In the genomic region with DNA sequence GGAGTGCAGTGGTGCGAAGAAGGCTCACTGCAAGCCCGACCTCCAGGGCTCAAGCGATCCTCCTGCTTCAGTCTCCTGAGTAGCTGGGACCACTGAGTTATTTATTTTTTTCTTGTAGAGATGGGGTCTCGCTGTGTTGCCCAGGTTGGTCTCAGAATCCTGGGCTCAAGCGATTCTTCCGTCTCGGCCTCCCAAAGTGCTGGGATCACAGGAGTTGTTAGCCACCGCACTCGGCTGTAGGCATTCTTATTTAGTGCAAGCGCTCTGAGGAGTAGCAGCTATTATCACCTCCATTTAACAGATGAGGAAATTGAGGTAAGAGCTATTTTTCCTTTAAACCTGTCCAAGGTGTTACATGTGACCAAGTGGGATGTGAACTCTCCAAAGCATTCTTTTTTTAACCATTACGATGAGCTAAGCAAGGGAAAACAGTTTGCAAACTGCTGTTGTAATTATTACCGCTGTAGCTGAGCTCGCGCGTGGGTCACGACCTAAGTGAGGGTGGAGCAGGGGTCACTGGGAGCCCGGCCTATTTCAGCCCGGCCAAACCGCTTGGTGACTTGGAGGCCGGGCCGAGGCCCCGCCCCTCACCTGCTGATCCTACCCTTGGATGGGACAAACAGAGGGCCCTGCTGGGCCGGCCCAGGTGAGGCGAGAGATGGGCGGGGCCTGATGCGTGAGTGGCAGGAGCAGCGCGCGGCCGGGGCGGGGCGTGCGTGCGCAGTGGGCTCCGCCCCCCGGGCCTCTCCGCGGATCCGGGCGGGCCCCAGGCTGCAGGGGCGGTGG, we compare ENCODE assay signal across 8 cellular contexts. TPM values are rescaled to one million over a fixed set of nuclear protein-coding genes. Genes with fewer than 3 reads are reported as not detected.
DNase-seq lines count a peak whose midpoint lies in the region; ATAC-seq, FAIRE-seq and TF ChIP-seq lines count a peak whose summit lies in the region.

No MANE protein-coding gene starts in this region.

- no peaks in the 10 kb centered on the region for H3K9me3 Mint-ChIP-seq in activated CD4-positive, alpha-beta memory T cell treated with anti-CD3 and anti-CD28 coated beads for 36 hours

- WGBS in A549 (ENCODE audit: missing lambda C conversion rate) = 49% methylated on average over 20 of the region's 41 CpGs
- WGBS in lower leg skin, 2 donors = 32 to 44% methylated on average over 19 to 25 of the region's 41 CpGs

- H3K27ac ChIP-seq in A549 (peak overlapping the region; percentile 27 to 99; a peak in 5 of 6 replicates), dorsolateral prefrontal cortex (peak overlapping the region in 1 of 59 donors; percentile 18)

- CTCF ChIA-PET in A549 (lab: Yijun Ruan, JAX) = no interaction called here
- CTCF ChIA-PET in activated CD4-positive, alpha-beta memory T cell treated with anti-CD3 and anti-CD28 coated beads for 36 hours (lab: Charles Lee) = interaction anchor here (0.6 to 1.4 kb wide), 3 partner anchors 28 to 173 kb away, joined by 3 to 4 read pairs (median 4); no protein-coding TSS in a partner anchor

- no peak for TF ChIP-seq CTCF in A549 (IDR thresholded peaks at IDR 0.05)
- TF ChIP-seq CTCF in dorsolateral prefrontal cortex (IDR thresholded peaks at IDR 0.05 in 54 of 56, conservative IDR thresholded peaks at IDR 0.05 in 2 of 56; ENCODE audit: low read depth in 1 of 56, partially characterized antibody in 56 of 56) = no peak
- no peak for TF ChIP-seq CTCF in lower leg skin (IDR thresholded peaks at IDR 0.05)

- H3K27ac Mint-ChIP-seq in activated CD4-positive, alpha-beta memory T cell treated with anti-CD3 and anti-CD28 coated beads for 36 hours = no peak overlapping the region

- FAIRE-seq in A549 (lab: Jason Lieb, UNC) = no peak

- peaks cover 42% of the 10 kb centered on the region for H3K27me3 Mint-ChIP-seq in activated CD4-positive, alpha-beta memory T cell treated with anti-CD3 and anti-CD28 coated beads for 36 hours

- peaks cover 9% of the 10 kb centered on the region; the same call in 2 of the 3 replicates for H3K4me1 ChIP-seq in A549

- no peak for TF ChIP-seq POLR2A in A549 (IDR thresholded peaks at IDR 0.05; ENCODE audit: low read length)
- no peak for TF ChIP-seq POLR2A in lower leg skin (IDR thresholded peaks at IDR 0.05)

- H3K4me3 Mint-ChIP-seq in activated CD4-positive, alpha-beta memory T cell treated with anti-CD3 and anti-CD28 coated beads for 36 hours = peak overlapping the region; percentile 52

- peak; percentile 92 to 96 for ATAC-seq in A549
- peak; percentile 85 for ATAC-seq in GM18907 (IDR thresholded peaks at IDR 0.05; ENCODE audit: unreplicated experiment)
- ATAC-seq in HG03175 (IDR thresholded peaks at IDR 0.05; ENCODE audit: unreplicated experiment) = peak; percentile 91

- TF ChIP-seq EP300 in A549 (IDR thresholded peaks at IDR 0.05) = no peak

- H3K4me2 ChIP-seq in A549 = peak overlapping the region; percentile 97

- peak; percentile 63 to 72 for DNase-seq in A549 (ENCODE audit: low read depth in 1 of 2, low spot score in 1 of 2)
- peak; percentile 53 to 94 for DNase-seq in NCI-H526 (lab: John Stamatoyannopoulos, UW)
- peak; percentile 89 for DNase-seq in activated CD4-positive, alpha-beta memory T cell treated with anti-CD3 and anti-CD28 coated beads for 36 hours
- peak; percentile 60 to 89 (median 74) for DNase-seq in dorsolateral prefrontal cortex
- peak; percentile 87 to 97 for DNase-seq in lower leg skin (ENCODE audit: low spot score in 2 of 2)
- DNase-seq in stimulated activated CD4-positive, alpha-beta T cell treated with anti-CD3 and anti-CD28 coated beads, Interleukin-4, amount 100 ng/mL, for 1 hour = peak; percentile 86

- intact Hi-C loops in activated CD4-positive, alpha-beta memory T cell treated with anti-CD3 and anti-CD28 coated beads for 36 hours (cut with micrococcal nuclease) = loop anchor here (5.0 to 10.0 kb wide), 2 partner anchors 172 to 190 kb away; a partner anchor contains a TSS
- intact Hi-C loops in dorsolateral prefrontal cortex (cut with DNase I) (loop anchor here in 1 of 2 donors (5.0 kb wide), 1 partner anchor 80 kb away; no protein-coding TSS in a partner anchor), lower leg skin (cut with DNase I; ENCODE audit: low total_unique reads) (no loop called here)

- H3K4me3 ChIP-seq in A549 (peak overlapping the region; percentile 85), dorsolateral prefrontal cortex (peak overlapping the region; percentile 32 to 83 (median 68)), lower leg skin (ENCODE audit: low read depth, poor library complexity, severe bottlenecking) (no peak overlapping the region)

- no peak for TF ChIP-seq RAD21 in A549 (conservative IDR thresholded peaks at IDR 0.05 in 1 of 2, IDR thresholded peaks at IDR 0.05 in 1 of 2)

- H3K27me3 ChIP-seq in dorsolateral prefrontal cortex = no peaks in the 10 kb centered on the region

- POLR2A ChIA-PET in A549 (lab: Yijun Ruan, JAX) = interaction anchor here (0.6 kb wide), 1 partner anchor 16 kb away, joined by 3 read pairs; no protein-coding TSS in a partner anchor
- POLR2A ChIA-PET in activated CD4-positive, alpha-beta memory T cell treated with anti-CD3 and anti-CD28 coated beads for 36 hours (lab: Charles Lee) = no interaction called here

- H3K36me3 Mint-ChIP-seq in activated CD4-positive, alpha-beta memory T cell treated with anti-CD3 and anti-CD28 coated beads for 36 hours = no peaks in the 10 kb centered on the region

- H3K9me3 ChIP-seq in A549 = no peaks in the 10 kb centered on the region

- H3K4me1 Mint-ChIP-seq in activated CD4-positive, alpha-beta memory T cell treated with anti-CD3 and anti-CD28 coated beads for 36 hours (ENCODE audit: low read depth) = peaks cover 21% of the 10 kb centered on the region

TF ChIP-seq in A549, 52 proteins besides CTCF, POLR2A, EP300 and RAD21:
- TF ChIP-seq MAFK (IDR thresholded peaks at IDR 0.05; ENCODE audit: partially characterized antibody) (no peak), NFE2L2 (conservative IDR thresholded peaks at IDR 0.05; ENCODE audit: low read length) (no peak)
- TF ChIP-seq, protein P1, sequence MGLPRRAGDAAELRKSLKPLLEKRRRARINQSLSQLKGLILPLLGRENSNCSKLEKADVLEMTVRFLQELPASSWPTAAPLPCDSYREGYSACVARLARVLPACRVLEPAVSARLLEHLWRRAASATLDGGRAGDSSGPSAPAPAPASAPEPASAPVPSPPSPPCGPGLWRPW (IDR thresholded peaks at IDR 0.05) = no peak
- TF ChIP-seq, protein P2, sequence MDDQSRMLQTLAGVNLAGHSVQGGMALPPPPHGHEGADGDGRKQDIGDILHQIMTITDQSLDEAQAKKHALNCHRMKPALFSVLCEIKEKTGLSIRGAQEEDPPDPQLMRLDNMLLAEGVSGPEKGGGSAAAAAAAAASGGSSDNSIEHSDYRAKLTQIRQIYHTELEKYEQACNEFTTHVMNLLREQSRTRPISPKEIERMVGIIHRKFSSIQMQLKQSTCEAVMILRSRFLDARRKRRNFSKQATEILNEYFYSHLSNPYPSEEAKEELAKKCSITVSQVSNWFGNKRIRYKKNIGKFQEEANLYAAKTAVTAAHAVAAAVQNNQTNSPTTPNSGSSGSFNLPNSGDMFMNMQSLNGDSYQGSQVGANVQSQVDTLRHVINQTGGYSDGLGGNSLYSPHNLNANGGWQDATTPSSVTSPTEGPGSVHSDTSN (IDR thresholded peaks at IDR 0.05) = peak; percentile 66; the same call in 1 of the 2 replicates

RNA-seq across cellular contexts. Expression of a gene that starts 0.4 kb away (rescaled TPM):
- polyA plus RNA-seq in A549 (2011; rRNA removed) (1.7 and 2.4 TPM in 2 replicates), A549 (2017; fragmentation: RNase III; extraction: RNeasy Plus Mini Kit Qiagen cat#74134 plus additional on column Dnase treatment) (2.5 to 2.7 TPM (median 2.7 TPM) in 3 replicates)
- 1.5 and 2.4 TPM in 2 replicates for polyA plus RNA-seq in A549 (2012; cell fraction: cytosol; rRNA removed)
- 2.1 TPM in 2 replicates for polyA plus RNA-seq in A549 (2012; cell fraction: nucleus; rRNA removed)
- 3.7 and 4.5 TPM in 2 replicates for polyA minus RNA-seq in A549 (2011; rRNA and poly(A)+ RNA removed)
- total RNA-seq in activated CD4-positive, alpha-beta memory T cell treated with anti-CD3 and anti-CD28 coated beads for 36 hours = under 1 TPM; 0.17 to 0.31 TPM
- total RNA-seq in dorsolateral prefrontal cortex (10 to 100 TPM; 11.4 to 40.0 (median 19.2) TPM), lower leg skin (10 to 100 TPM; 28.8 to 52.0 (median 48.0) TPM)

RNA-seq across cellular contexts. Expression of a gene that starts 10.8 kb away (rescaled TPM):
- polyA plus RNA-seq in A549 (2011; rRNA removed) (not detected in 2 replicates), A549 (2017; fragmentation: RNase III; extraction: RNeasy Plus Mini Kit Qiagen cat#74134 plus additional on column Dnase treatment) (not detected in 3 replicates)
- polyA plus RNA-seq in A549 (2012; cell fraction: cytosol; rRNA removed) = not detected in 2 replicates
- not detected in 2 replicates for polyA plus RNA-seq in A549 (2012; cell fraction: nucleus; rRNA removed)
- not detected in 2 replicates for polyA minus RNA-seq in A549 (2011; rRNA and poly(A)+ RNA removed)
- not detected for total RNA-seq in activated CD4-positive, alpha-beta memory T cell treated with anti-CD3 and anti-CD28 coated beads for 36 hours
- total RNA-seq in dorsolateral prefrontal cortex (1 to 10 TPM in 11 of 120 experiments, under 1 TPM in 38, not detected in 71; 0.32 to 2.0 (median 0.72) TPM), lower leg skin (under 1 TPM in 1 of 4 donors, not detected in 3; 0.52 TPM)

Comparison
In these comparisons a context has a peak if more than half of its experiments do, and no peak if none do; other contexts are left out.
1. RNA of a gene that starts 0.4 kb away (total RNA-seq): 28.8 to 52.0 TPM in lower leg skin and 11.4 to 40.0 TPM in dorsolateral prefrontal cortex; 0.17 to 0.31 TPM in activated CD4-positive, alpha-beta memory T cell treated with anti-CD3 and anti-CD28 coated beads for 36 hours; every median in the first group is over 4 times any median in the second.
2. Peak in every context shown above with its lines, with median percentiles within 50 percentile points of each other: ATAC-seq and DNase-seq.